ENCODE assay signal across 21 cellular contexts in genomic region chr11:2649848-2650247, GRCh38. TPM values are rescaled to one million over a fixed set of nuclear protein-coding genes. Genes with fewer than 3 reads are reported as not detected.
DNase-seq lines count a peak whose midpoint lies in the region; ATAC-seq and TF ChIP-seq lines count a peak whose summit lies in the region.
"Had no signal": no experiment of that assay in that cellular context is flagged by ENCODE, and none has a peak within 500 bp of the region (broad histone marks: within the 10 kb centered on the region; RNA-seq: fewer than 3 reads in every experiment).

No MANE protein-coding gene starts in this region.

- peaks cover 70% of the 10 kb centered on the region for H3K36me3 Mint-ChIP-seq in Caco-2 (ENCODE audit: insufficient read depth, unreplicated experiment)
- peaks cover 8% of the 10 kb centered on the region for H3K36me3 Mint-ChIP-seq in endodermal cell (ENCODE audit: low read depth)

- no peaks in the 10 kb centered on the region for H3K4me1 ChIP-seq in A673 (ENCODE audit: insufficient read depth, low read length, poor library complexity, severe bottlenecking)
- no peaks in the 10 kb centered on the region for H3K4me1 ChIP-seq in Caco-2
- H3K4me1 ChIP-seq in adipocyte (ENCODE audit: control insufficient read depth, insufficient read depth, low read length), result no peaks in the 10 kb centered on the region
- no peaks in the 10 kb centered on the region for H3K4me1 ChIP-seq in endodermal cell (ENCODE audit: control insufficient read depth, insufficient read depth, low read length)
- H3K4me1 ChIP-seq in BE2C, result no peaks in the 10 kb centered on the region
- H3K4me1 ChIP-seq: BLaER1 had no signal

- H3K4me1 Mint-ChIP-seq in Caco-2 (ENCODE audit: low read depth, unreplicated experiment) (no peaks in the 10 kb centered on the region), endodermal cell (no peaks in the 10 kb centered on the region)
- H3K4me1 Mint-ChIP-seq: B cell; CD4-positive, CD25-positive, alpha-beta regulatory T cell; CD8-positive, alpha-beta memory T cell had no signal

- CTCF ChIA-PET in A673 (lab: Charles Lee) (no interaction called here), Caco-2 (lab: Charles Lee) (no interaction called here)

- H3K27me3 ChIP-seq in A673 (replicated peaks; ENCODE audit: insufficient read depth, low read depth, low read length, poor library complexity) (no peaks in the 10 kb centered on the region), Caco-2 (replicated peaks; ENCODE audit: control insufficient read depth, insufficient read depth, low read length) (no peaks in the 10 kb centered on the region), adipocyte (replicated peaks; ENCODE audit: control insufficient read depth, insufficient read depth, low read length) (no peaks in the 10 kb centered on the region), endodermal cell (ENCODE audit: control insufficient read depth, insufficient read depth, low read length, poor library complexity, severe bottlenecking) (no peaks in the 10 kb centered on the region), BE2C (no peaks in the 10 kb centered on the region)
- H3K27me3 ChIP-seq: BLaER1 had no signal

- WGBS in endodermal cell (ENCODE audit: insufficient coverage in 1 of 2, insufficient read length in 1 of 2), 2 experiments, result 91 to 100% methylated on average over 1 to 2 of the region's 2 CpGs

- BruUV-seq in A673 (replicated peaks; lab: Mats Ljungman, UMichigan) (TSS peak; percentile 6), Caco-2 (replicated peaks; lab: Mats Ljungman, UMichigan) (TSS peak; percentile 2)

- H3K27ac ChIP-seq in A673 (ENCODE audit: low read depth, low read length, poor library complexity, severe bottlenecking) (no peak overlapping the region), endodermal cell (ENCODE audit: low read depth, low read length) (no peak overlapping the region)
- H3K27ac ChIP-seq: BLaER1 had no signal

- H3K36me3 ChIP-seq in A673 (ENCODE audit: insufficient read depth, low read length, poor library complexity, severe bottlenecking) (no peaks in the 10 kb centered on the region), Caco-2 (ENCODE audit: control insufficient read depth, insufficient read depth, low read length) (no peaks in the 10 kb centered on the region), adipocyte (ENCODE audit: control insufficient read depth, insufficient read depth, low read length, severe bottlenecking) (no peaks in the 10 kb centered on the region), endodermal cell (ENCODE audit: control insufficient read depth, insufficient read depth, low read length) (no peaks in the 10 kb centered on the region), BE2C (no peaks in the 10 kb centered on the region)

- peaks cover 99% of the 10 kb centered on the region for H3K9me3 ChIP-seq in A673 (ENCODE audit: low read depth, low read length, poor library complexity, severe bottlenecking)
- peaks cover 93% of the 10 kb centered on the region for H3K9me3 ChIP-seq in Caco-2
- H3K9me3 ChIP-seq in adipocyte (ENCODE audit: control insufficient read depth, low read length), result peaks cover 95% of the 10 kb centered on the region
- H3K9me3 ChIP-seq in endodermal cell (ENCODE audit: control insufficient read depth, low read length), result peaks cover 92% of the 10 kb centered on the region
- H3K9me3 ChIP-seq in BE2C, result no peaks in the 10 kb centered on the region

- H3K4me3 ChIP-seq in A673 (ENCODE audit: low read depth, low read length, poor library complexity, severe bottlenecking) (no peak overlapping the region), Caco-2 (ENCODE audit: low read depth, low read length) (no peak overlapping the region), adipocyte (ENCODE audit: low read length) (peak overlapping the region; percentile 49), endodermal cell (ENCODE audit: low read length) (peak overlapping the region; percentile 56), BE2C (ENCODE audit: low read depth, low read length) (no peak overlapping the region)
- H3K4me3 ChIP-seq: BLaER1 had no signal

- ATAC-seq in HG02571 (IDR thresholded peaks at IDR 0.05; ENCODE audit: unreplicated experiment), result no peak

- POLR2A ChIA-PET in A673 (lab: Charles Lee; ENCODE audit: low non-redundant PET) (no interaction called here), Caco-2 (lab: Charles Lee) (no interaction called here)

- H3K27ac Mint-ChIP-seq in Caco-2 (ENCODE audit: unreplicated experiment) (no peak overlapping the region), endodermal cell (no peak overlapping the region)
- H3K27ac Mint-ChIP-seq: B cell; CD14-positive monocyte; CD4-positive, alpha-beta memory T cell; CD4-positive, CD25-positive, alpha-beta regulatory T cell; CD8-positive, alpha-beta memory T cell had no signal

- H3K9ac ChIP-seq in adipocyte (ENCODE audit: low read length), result no peak overlapping the region
- H3K9ac ChIP-seq in endodermal cell (ENCODE audit: extremely low read depth, low read length, poor library complexity, severe bottlenecking), result no peak overlapping the region
- H3K9ac ChIP-seq: BLaER1 had no signal

- intact Hi-C loops in A673 (cut with micrococcal nuclease; ENCODE audit: unreplicated experiment) (no loop called here), Caco-2 (cut with micrococcal nuclease; ENCODE audit: unreplicated experiment) (no loop called here), posterior vena cava (cut with DNase I) (no loop called here)

- no peak overlapping the region for H3K4me3 Mint-ChIP-seq in Caco-2 (ENCODE audit: unreplicated experiment)
- H3K4me3 Mint-ChIP-seq in endodermal cell, result no peak overlapping the region
- H3K4me3 Mint-ChIP-seq: B cell; CD14-positive monocyte; CD4-positive, alpha-beta memory T cell; CD8-positive, alpha-beta memory T cell had no signal

- H3K27me3 Mint-ChIP-seq in Caco-2 (ENCODE audit: insufficient read depth, unreplicated experiment), result no peaks in the 10 kb centered on the region
- peaks cover 76% of the 10 kb centered on the region for H3K27me3 Mint-ChIP-seq in endodermal cell (ENCODE audit: insufficient read depth)
- H3K27me3 Mint-ChIP-seq: B cell; CD4-positive, alpha-beta memory T cell; CD4-positive, CD25-positive, alpha-beta regulatory T cell had no signal

- DNase-seq in A673 (ENCODE audit: low spot score) (no peak), Caco-2 (no peak), adipocyte (ENCODE audit: low read depth) (no peak), endodermal cell (no peak), posterior vena cava (ENCODE audit: low spot score) (no peak), BE2C (no peak), NCI-H2227 (lab: John Stamatoyannopoulos, UW; ENCODE audit: unreplicated experiment) (no peak)
- DNase-seq: 8988T; AML-193; C1 segment of cervical spinal cord; Calu3; CD4-positive, alpha-beta memory T cell; CD4-positive, CD25-positive, alpha-beta regulatory T cell; CD8-positive, alpha-beta memory T cell; COR-L47; DMS79 treated with DMSO at 0.1 percent for 48 hours; GF-D8 had no signal

- TF ChIP-seq CTCF in A673 (conservative IDR thresholded peaks at IDR 0.05; ENCODE audit: low read depth, low read length) (no peak), Caco-2 (IDR thresholded peaks at IDR 0.05; ENCODE audit: insufficient read depth in 1 of 2, low read depth in 1 of 2, low read length in 1 of 2, severe bottlenecking in 1 of 2, unreplicated experiment in 1 of 2) (no peak), endodermal cell (conservative IDR thresholded peaks at IDR 0.05) (no peak), BE2C (IDR thresholded peaks at IDR 0.05; ENCODE audit: low read depth, low read length) (no peak)

- peaks cover 71% of the 10 kb centered on the region for H3K9me3 Mint-ChIP-seq in Caco-2 (ENCODE audit: unreplicated experiment)
- peaks cover 100% of the 10 kb centered on the region for H3K9me3 Mint-ChIP-seq in endodermal cell

RNA-seq across cellular contexts. Expression of gene KCNQ1OT1, which starts 49.9 kb away (rescaled TPM):
- 4.0 and 4.1 TPM in 2 replicates for total RNA-seq in A673 (2021)
- total RNA-seq in Caco-2 (2022), result 7.5 and 8.2 TPM in 2 replicates
- total RNA-seq in endodermal cell, result 1 to 10 TPM; 5.2 to 6.9 TPM
- polyA plus RNA-seq in endodermal cell (2013, experiment 1 of 2), result 0.71 TPM
- 0.99 TPM for polyA plus RNA-seq in endodermal cell (2013, experiment 2 of 2)
- 1 to 10 TPM; 1.8 to 3.5 TPM for total RNA-seq in posterior vena cava
- 0.43 TPM for polyA plus RNA-seq in BE2C (2012; ENCODE audit: insufficient read depth, insufficient read length, low read depth)

Comparison
In these comparisons a context has a peak if more than half of its experiments do, and no peak if none do; other contexts are left out.
1. H3K4me3 ChIP-seq: peak in adipocyte (single experiment) and endodermal cell (single experiment); none in A673 (single experiment), Caco-2 (single experiment) and BE2C (single experiment).